ENCODE assay signal across 12 cellular contexts in the genomic region with DNA sequence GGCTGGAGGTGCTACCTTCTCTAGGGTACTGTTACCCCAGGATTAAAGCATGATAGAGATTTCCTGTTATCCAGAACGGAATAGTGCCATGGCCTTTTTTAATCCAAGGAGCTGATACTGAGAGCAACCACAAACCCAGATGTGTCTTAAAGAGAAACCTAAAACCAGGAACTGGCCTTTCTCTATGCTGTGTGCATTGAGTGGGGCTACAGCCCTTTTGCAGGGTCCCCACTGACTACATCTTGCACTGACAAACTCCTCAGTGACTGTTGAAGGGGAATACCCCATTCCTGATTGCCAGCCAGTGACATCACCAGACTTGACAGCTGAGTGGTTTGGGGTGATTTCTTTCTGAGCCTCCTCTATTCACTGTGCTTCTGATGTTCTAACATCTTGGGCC.
DNase-seq lines count a peak whose midpoint lies in the region; ATAC-seq and TF ChIP-seq lines count a peak whose summit lies in the region.
"Had no signal": no experiment of that assay in that cellular context is flagged by ENCODE, and none has a peak within 500 bp of the region (broad histone marks: within the 10 kb centered on the region; RNA-seq: fewer than 3 reads in every experiment).

No MANE protein-coding gene starts in this region.

- intact Hi-C loops in left ventricle myocardium superior (cut with micrococcal nuclease): no loop called here

- 0 out of 2 replicates have a peak, but pooled peaks cover 2% of the 10 kb centered on the region for H3K36me3 Mint-ChIP-seq in WTC11

- H3K9me3 ChIP-seq in right atrium auricular region (no peaks in the 10 kb centered on the region), lung (ENCODE audit: control insufficient read depth in 2 of 2, insufficient read depth in 1 of 2, low read length in 1 of 2) (no peaks in the 10 kb centered on the region), upper lobe of left lung (no peaks in the 10 kb centered on the region)
- H3K9me3 ChIP-seq: adrenal gland had no signal

- peaks cover 15% of the 10 kb centered on the region; the same call in 1 of the 2 replicates for H3K27me3 Mint-ChIP-seq in WTC11 (ENCODE audit: low read depth)

- no peak overlapping the region for H3K27ac ChIP-seq in right atrium auricular region
- H3K27ac ChIP-seq in lung (ENCODE audit: low read depth in 1 of 2, low read length in 1 of 2): no peak overlapping the region
- peak overlapping the region in 1 of 4 donors; percentile 22 for H3K27ac ChIP-seq in upper lobe of left lung
- H3K27ac ChIP-seq: adrenal gland had no signal

- no peaks in the 10 kb centered on the region for H3K9me3 Mint-ChIP-seq in WTC11

- 40 to 49% methylated on average over 1 of the region's 1 CpG for WGBS in lung, 2 donors
- 60 to 75% methylated on average over 1 of the region's 1 CpG for WGBS in upper lobe of left lung, 2 donors

- no peak overlapping the region for H3K4me3 Mint-ChIP-seq in WTC11

- no peak overlapping the region for H3K27ac Mint-ChIP-seq in WTC11

- TF ChIP-seq EP300 in upper lobe of left lung (IDR thresholded peaks at IDR 0.05): no peak

- peaks cover 0 to 9% of the 10 kb centered on the region in 2 donors for H3K4me1 ChIP-seq in right atrium auricular region
- peaks cover 0 to 4% of the 10 kb centered on the region in 2 donors for H3K4me1 ChIP-seq in lung (ENCODE audit: control insufficient read depth in 2 of 2, insufficient read depth in 2 of 2, low read length in 2 of 2)
- H3K4me1 ChIP-seq in upper lobe of left lung: peaks cover 0 to 14% (median 13%) of the 10 kb centered on the region in 4 donors
- H3K4me1 ChIP-seq: adrenal gland had no signal

- no peak for TF ChIP-seq POLR2A in upper lobe of left lung (IDR thresholded peaks at IDR 0.05)

- TF ChIP-seq CTCF in right atrium auricular region (IDR thresholded peaks at IDR 0.05): no peak
- TF ChIP-seq CTCF in WTC11 (IDR thresholded peaks at IDR 0.05): no peak
- no peak for TF ChIP-seq CTCF in lung (IDR thresholded peaks at IDR 0.05; ENCODE audit: control extremely low read depth, extremely low read depth)
- no peak for TF ChIP-seq CTCF in upper lobe of left lung (IDR thresholded peaks at IDR 0.05)

- ATAC-seq in left ventricle myocardium superior: peak; percentile 19
- ATAC-seq in WTC11: no peak
- peak; percentile 8 for ATAC-seq in lung (ENCODE audit: insufficient read depth, low FRiP score)
- ATAC-seq in upper lobe of left lung (ENCODE audit: low FRiP score in 2 of 2): peak; percentile 9 to 13

- no peaks in the 10 kb centered on the region for H3K27me3 ChIP-seq in right atrium auricular region
- no peaks in the 10 kb centered on the region for H3K27me3 ChIP-seq in lung (ENCODE audit: control insufficient read depth, insufficient read depth)
- H3K27me3 ChIP-seq in upper lobe of left lung: no peaks in the 10 kb centered on the region
- H3K27me3 ChIP-seq: adrenal gland had no signal

- no peaks in the 10 kb centered on the region for H3K36me3 ChIP-seq in right atrium auricular region
- H3K36me3 ChIP-seq in lung (ENCODE audit: control insufficient read depth in 2 of 2, insufficient read depth in 2 of 2, low read length in 2 of 2): peaks cover 0 to 2% of the 10 kb centered on the region in 2 donors
- H3K36me3 ChIP-seq in upper lobe of left lung: no peaks in the 10 kb centered on the region
- H3K36me3 ChIP-seq: adrenal gland had no signal

- no peak for DNase-seq in left ventricle myocardium superior
- DNase-seq in right atrium auricular region (ENCODE audit: low spot score): no peak
- DNase-seq in WTC11 (ENCODE audit: low spot score): no peak
- DNase-seq in lung (ENCODE audit: low spot score): no peak
- no peak for DNase-seq in upper lobe of left lung
- no peak for DNase-seq in NCI-H2227 (lab: John Stamatoyannopoulos, UW; ENCODE audit: unreplicated experiment)
- DNase-seq in OCI-M1 (lab: John Stamatoyannopoulos, UW): no peak
- no peak for DNase-seq in SW 1271 (lab: John Stamatoyannopoulos, UW)
- DNase-seq: adrenal gland; effector CD4-positive, alpha-beta T cell; nucleus accumbens; T-helper 2 cell had no signal

- POLR2A ChIA-PET in WTC11 (lab: Charles Lee): interaction anchor here (0.5 to 1.3 kb wide), 2 partner anchors 11 to 18 kb away, joined by 3 read pairs; no protein-coding TSS in a partner anchor

- H3K4me3 ChIP-seq in right atrium auricular region (no peak overlapping the region), lung (no peak overlapping the region), upper lobe of left lung (no peak overlapping the region)
- H3K4me3 ChIP-seq: adrenal gland had no signal

- H3K4me1 Mint-ChIP-seq in WTC11: peaks cover 40% of the 10 kb centered on the region

- CTCF ChIA-PET in WTC11 (lab: Charles Lee): no interaction called here

TF ChIP-seq in WTC11, 78 proteins besides CTCF, POLR2A, EP300 and RAD21:
- TF ChIP-seq, protein P1, sequence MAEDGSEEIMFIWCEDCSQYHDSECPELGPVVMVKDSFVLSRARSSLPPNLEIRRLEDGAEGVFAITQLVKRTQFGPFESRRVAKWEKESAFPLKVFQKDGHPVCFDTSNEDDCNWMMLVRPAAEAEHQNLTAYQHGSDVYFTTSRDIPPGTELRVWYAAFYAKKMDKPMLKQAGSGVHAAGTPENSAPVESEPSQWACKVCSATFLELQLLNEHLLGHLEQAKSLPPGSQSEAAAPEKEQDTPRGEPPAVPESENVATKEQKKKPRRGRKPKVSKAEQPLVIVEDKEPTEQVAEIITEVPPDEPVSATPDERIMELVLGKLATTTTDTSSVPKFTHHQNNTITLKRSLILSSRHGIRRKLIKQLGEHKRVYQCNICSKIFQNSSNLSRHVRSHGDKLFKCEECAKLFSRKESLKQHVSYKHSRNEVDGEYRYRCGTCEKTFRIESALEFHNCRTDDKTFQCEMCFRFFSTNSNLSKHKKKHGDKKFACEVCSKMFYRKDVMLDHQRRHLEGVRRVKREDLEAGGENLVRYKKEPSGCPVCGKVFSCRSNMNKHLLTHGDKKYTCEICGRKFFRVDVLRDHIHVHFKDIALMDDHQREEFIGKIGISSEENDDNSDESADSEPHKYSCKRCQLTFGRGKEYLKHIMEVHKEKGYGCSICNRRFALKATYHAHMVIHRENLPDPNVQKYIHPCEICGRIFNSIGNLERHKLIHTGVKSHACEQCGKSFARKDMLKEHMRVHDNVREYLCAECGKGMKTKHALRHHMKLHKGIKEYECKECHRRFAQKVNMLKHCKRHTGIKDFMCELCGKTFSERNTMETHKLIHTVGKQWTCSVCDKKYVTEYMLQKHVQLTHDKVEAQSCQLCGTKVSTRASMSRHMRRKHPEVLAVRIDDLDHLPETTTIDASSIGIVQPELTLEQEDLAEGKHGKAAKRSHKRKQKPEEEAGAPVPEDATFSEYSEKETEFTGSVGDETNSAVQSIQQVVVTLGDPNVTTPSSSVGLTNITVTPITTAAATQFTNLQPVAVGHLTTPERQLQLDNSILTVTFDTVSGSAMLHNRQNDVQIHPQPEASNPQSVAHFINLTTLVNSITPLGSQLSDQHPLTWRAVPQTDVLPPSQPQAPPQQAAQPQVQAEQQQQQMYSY (CRISPR knock-in tag; IDR thresholded peaks at IDR 0.05): peak; percentile 70
- no peak for TF ChIP-seq NR1H2 (CRISPR knock-in tag; IDR thresholded peaks at IDR 0.05)
- TF ChIP-seq, protein P2, sequence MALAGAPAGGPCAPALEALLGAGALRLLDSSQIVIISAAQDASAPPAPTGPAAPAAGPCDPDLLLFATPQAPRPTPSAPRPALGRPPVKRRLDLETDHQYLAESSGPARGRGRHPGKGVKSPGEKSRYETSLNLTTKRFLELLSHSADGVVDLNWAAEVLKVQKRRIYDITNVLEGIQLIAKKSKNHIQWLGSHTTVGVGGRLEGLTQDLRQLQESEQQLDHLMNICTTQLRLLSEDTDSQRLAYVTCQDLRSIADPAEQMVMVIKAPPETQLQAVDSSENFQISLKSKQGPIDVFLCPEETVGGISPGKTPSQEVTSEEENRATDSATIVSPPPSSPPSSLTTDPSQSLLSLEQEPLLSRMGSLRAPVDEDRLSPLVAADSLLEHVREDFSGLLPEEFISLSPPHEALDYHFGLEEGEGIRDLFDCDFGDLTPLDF (CRISPR knock-in tag; IDR thresholded peaks at IDR 0.05): no peak
TF ChIP-seq in WTC11: peak in this region for 1.
